Comparison of ENCODE assay signal across 1 cellular context in genomic region chr3:179772297-179772696, GRCh38.
TF ChIP-seq lines count a peak whose summit lies in the region.

No MANE protein-coding gene starts in this region.

TF ChIP-seq in GM23338, 12 proteins besides CTCF, POLR2A, EP300 and RAD21 (continued from another document):
- no peak for TF ChIP-seq REST (IDR thresholded peaks at IDR 0.05; ENCODE audit: unreplicated experiment)
